In genomic region chr17:80546267-80546666, GRCh38 we compare ENCODE assay signal across 1 cellular context.
TF ChIP-seq lines count a peak whose summit lies in the region.

No MANE protein-coding gene starts in this region.

TF ChIP-seq in HCT116, 20 proteins besides CTCF, POLR2A, EP300 and RAD21 (continued from another document):
- no peak for TF ChIP-seq ZBTB33 (IDR thresholded peaks at IDR 0.05; ENCODE audit: extremely low read depth, insufficient replicate concordance, low read length)
- TF ChIP-seq FOSL1 (IDR thresholded peaks at IDR 0.05; ENCODE audit: low read depth) = no peak
- TF ChIP-seq EZH2phosphoT487 (IDR thresholded peaks at IDR 0.05; ENCODE audit: borderline replicate concordance) = no peak
